ENCODE assay signal across 8 cellular contexts in the genomic region with DNA sequence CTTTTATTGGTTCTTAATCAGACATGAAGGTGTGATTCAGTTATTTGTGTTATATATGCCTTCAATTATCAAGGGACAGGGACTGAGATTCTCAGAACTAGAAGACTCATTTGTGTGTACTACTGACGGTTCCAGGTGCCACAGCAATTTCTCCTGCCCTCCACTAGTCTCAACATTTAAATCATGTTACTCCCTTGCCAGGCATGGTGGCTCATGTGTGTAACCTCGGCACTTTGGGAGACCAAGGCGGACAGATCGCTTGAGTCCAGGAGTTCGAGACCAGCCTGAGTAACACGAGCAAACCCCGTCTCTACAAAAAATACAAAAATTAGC. TPM values are rescaled to one million over a fixed set of nuclear protein-coding genes. Genes with fewer than 3 reads are reported as not detected.
A peak's percentile ranks its signal among the peaks of the same experiment; 100 is the strongest.
DNase-seq lines count a peak whose midpoint lies in the region; TF ChIP-seq lines count a peak whose summit lies in the region.

No MANE protein-coding gene starts in this region.

- H2BK15ac ChIP-seq in mesenchymal stem cell (ENCODE audit: low read depth, poor library complexity, severe bottlenecking): no peak overlapping the region

- peak overlapping the region in 1 of 2 experiments; percentile 38 for H2BK12ac ChIP-seq in mesenchymal stem cell (ENCODE audit: low read length in 2 of 2)

- H4K8ac ChIP-seq in mesenchymal stem cell (ENCODE audit: low read length): no peak overlapping the region

- no peak overlapping the region for H2BK120ac ChIP-seq in mesenchymal stem cell (ENCODE audit: low read depth, low read length)

- WGBS in mesenchymal stem cell: 97% methylated on average over 7 of the region's 7 CpGs

- DNase-seq in astrocyte of the spinal cord (ENCODE audit: low read depth, low spot score) (no peak), mesenchymal stem cell (no peak), anterior cingulate cortex (lab: John Stamatoyannopoulos, UW) (no peak), COLO829 (ENCODE audit: low spot score) (no peak), NCI-H2196 treated with DMSO at 0.1 percent for 48 hours (lab: John Stamatoyannopoulos, UW; ENCODE audit: unreplicated experiment) (no peak)
- no peak for DNase-seq in activated effector memory CD4-positive, alpha-beta T cell treated with anti-CD3 and anti-CD28 coated beads, Interleukin-2, amount 50 U/mL, for 16 hours

- H2AFZ ChIP-seq in mesenchymal stem cell (ENCODE audit: low read depth, low read length): no peak overlapping the region

- CTCF ChIA-PET in HEK293 (lab: Yijun Ruan, JAX): interaction anchor here (0.7 to 1.1 kb wide), 2 partner anchors 55 to 1903 kb away, joined by 3 to 4 read pairs; no protein-coding TSS in a partner anchor

- H3K9me3 ChIP-seq in HEK293 (ENCODE audit: control insufficient read depth, insufficient read depth, low read depth, low read length): no peaks in the 10 kb centered on the region
- H3K9me3 ChIP-seq in mesenchymal stem cell (ENCODE audit: control insufficient read depth, low read length): peaks cover under 1% of the 10 kb centered on the region

- H3K18ac ChIP-seq in mesenchymal stem cell (ENCODE audit: low read depth in 1 of 2, low read length in 2 of 2): peak overlapping the region in 1 of 2 experiments; percentile 18

- peak overlapping the region; percentile 95 for H3K9ac ChIP-seq in mesenchymal stem cell (ENCODE audit: low read length)

- peak overlapping the region; percentile 90 for H3K4me2 ChIP-seq in mesenchymal stem cell (ENCODE audit: low read length, poor library complexity, severe bottlenecking)

- H4K91ac ChIP-seq in mesenchymal stem cell (ENCODE audit: low read length): peak overlapping the region; percentile 65

- POLR2A ChIA-PET in HEK293 (lab: Yijun Ruan, JAX): no interaction called here

- no peak overlapping the region for H3K4ac ChIP-seq in mesenchymal stem cell (ENCODE audit: low read depth in 1 of 2, low read length in 2 of 2)

- H3K27ac ChIP-seq in 22Rv1 (peak overlapping the region; percentile 73), HEK293 (ENCODE audit: extremely low read depth, low read depth, low read length) (no peak overlapping the region), mesenchymal stem cell (ENCODE audit: low read length, poor library complexity, severe bottlenecking) (peak overlapping the region; percentile 95)

- H2BK5ac ChIP-seq in mesenchymal stem cell (ENCODE audit: low read depth, low read length, poor library complexity, severe bottlenecking): no peak overlapping the region

- H2AK5ac ChIP-seq in mesenchymal stem cell (ENCODE audit: low read length, severe bottlenecking): peak overlapping the region; percentile 97

- H3K36me3 ChIP-seq in HEK293 (ENCODE audit: control insufficient read depth in 2 of 2, insufficient read depth in 1 of 2, low read length in 2 of 2) (peaks cover 12% of the 10 kb centered on the region in 2 experiments), mesenchymal stem cell (ENCODE audit: control insufficient read depth in 1 of 2, insufficient read depth in 2 of 2, low read depth in 1 of 2, low read length in 2 of 2) (peaks cover 3 to 15% of the 10 kb centered on the region in 2 experiments)

- H3K27me3 ChIP-seq in mesenchymal stem cell (ENCODE audit: control insufficient read depth in 1 of 2, insufficient read depth in 1 of 2, low read length in 2 of 2): no peaks in the 10 kb centered on the region

- H3K4me1 ChIP-seq in HEK293 (ENCODE audit: control insufficient read depth, insufficient read depth, low read length): 0 out of 2 replicates have a peak, but pooled peaks cover 3% of the 10 kb centered on the region
- peaks cover 16% of the 10 kb centered on the region for H3K4me1 ChIP-seq in mesenchymal stem cell (ENCODE audit: control insufficient read depth, insufficient read depth, low read depth, low read length)

- H3K14ac ChIP-seq in mesenchymal stem cell (ENCODE audit: low read length in 2 of 2): no peak overlapping the region

- no peak for TF ChIP-seq CTCF in 22Rv1 (IDR thresholded peaks at IDR 0.05)
- TF ChIP-seq CTCF in HEK293 (tag by site-specific recombination; IDR thresholded peaks at IDR 0.05): no peak
- no peak for TF ChIP-seq CTCF in astrocyte of the spinal cord (IDR thresholded peaks at IDR 0.05; ENCODE audit: low read depth, low read length)

- H3K23ac ChIP-seq in mesenchymal stem cell (ENCODE audit: low read length in 2 of 2): no peak overlapping the region

- in situ Hi-C loops in astrocyte of the spinal cord (cut with HindIII; ENCODE audit: low sequenced_read_pairs): no loop called here

- no peaks in the 10 kb centered on the region for H3K79me1 ChIP-seq in mesenchymal stem cell (replicated peaks; ENCODE audit: low read length, poor library complexity, severe bottlenecking)

- peak overlapping the region; percentile 84; the same call in 1 of the 2 replicates for H3K4me3 ChIP-seq in HEK293 (ENCODE audit: low read depth, low read length)
- peak overlapping the region; percentile 80 for H3K4me3 ChIP-seq in astrocyte of the spinal cord (ENCODE audit: low read depth, low read length)
- peak overlapping the region in 1 of 2 experiments; percentile 97 for H3K4me3 ChIP-seq in mesenchymal stem cell (ENCODE audit: insufficient read depth in 1 of 2, low read depth in 1 of 2, low read length in 2 of 2)

TF ChIP-seq in HEK293, 187 proteins besides CTCF, POLR2A, EP300 and RAD21:
- TF ChIP-seq ZNF558 (tag by site-specific recombination; IDR thresholded peaks at IDR 0.05) (no peak), HOXC10 (CRISPR knock-in tag; IDR thresholded peaks at IDR 0.05) (no peak), ZNF670 (tag by site-specific recombination; IDR thresholded peaks at IDR 0.05; ENCODE audit: low read depth) (no peak), ZNF600 (tag by site-specific recombination; IDR thresholded peaks at IDR 0.05) (no peak), MEIS1 (CRISPR knock-in tag; IDR thresholded peaks at IDR 0.05; ENCODE audit: borderline replicate concordance) (no peak)

RNA-seq across cellular contexts. Expression of a gene that starts 1.1 kb away (rescaled TPM):
- polyA plus RNA-seq in mesenchymal stem cell (2013, experiment 1 of 2): 77.8 TPM
- polyA plus RNA-seq in mesenchymal stem cell (2013, experiment 2 of 2): 74.3 TPM

RNA-seq across cellular contexts. Expression of a gene that starts 37.0 kb away (rescaled TPM):
- polyA plus RNA-seq in mesenchymal stem cell (2013, experiment 1 of 2): 0.04 TPM
- 0.01 TPM for polyA plus RNA-seq in mesenchymal stem cell (2013, experiment 2 of 2)

RNA-seq across cellular contexts. Expression of a gene that starts 40.2 kb away (rescaled TPM):
- not detected for polyA plus RNA-seq in mesenchymal stem cell (2013, experiment 1 of 2)
- not detected for polyA plus RNA-seq in mesenchymal stem cell (2013, experiment 2 of 2)
